Comparison of ENCODE assay signal across 8 cellular contexts in the genomic region with DNA sequence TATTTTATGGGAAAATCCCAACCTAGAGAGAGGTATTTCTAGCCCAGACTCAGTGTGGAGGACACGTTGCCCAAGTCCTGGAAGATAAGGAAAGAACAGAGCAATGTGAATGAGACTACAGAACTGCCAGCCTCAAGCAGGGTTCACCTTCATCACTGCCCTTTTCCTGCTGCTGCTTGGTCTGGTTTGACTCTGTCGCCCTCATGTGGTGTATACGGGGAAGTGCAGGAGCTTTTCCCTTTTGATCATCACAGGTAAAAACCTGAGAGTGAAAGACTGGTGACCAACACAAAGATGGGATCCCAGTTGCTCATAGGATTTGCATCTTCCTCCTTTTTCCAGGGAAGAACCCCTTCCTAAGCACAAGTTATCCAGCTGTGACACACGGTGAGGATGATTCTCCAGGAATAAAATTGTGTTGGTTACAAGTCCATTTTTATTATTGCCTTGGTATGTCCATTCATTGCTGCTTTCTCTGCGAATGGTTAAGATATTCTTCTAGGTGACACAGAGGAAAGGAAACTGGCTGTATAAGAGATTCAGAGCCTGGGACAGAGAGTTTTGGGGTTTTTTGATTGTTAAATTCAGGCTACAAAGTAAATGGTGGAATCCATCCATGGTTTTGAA.
DNase-seq lines count a peak whose midpoint lies in the region; ATAC-seq and TF ChIP-seq lines count a peak whose summit lies in the region.

No MANE protein-coding gene starts in this region.

- no peak overlapping the region for H3K27ac ChIP-seq in WERI-Rb-1

- no peak for ATAC-seq in GM21737 (IDR thresholded peaks at IDR 0.05; ENCODE audit: unreplicated experiment)

- H3K36me3 ChIP-seq in WERI-Rb-1 = no peaks in the 10 kb centered on the region

- in situ Hi-C loops in ACHN (cut with HindIII; ENCODE audit: low pct_ligation_motif_present, low pct_unique_long_range_greater_than_20kb, low sequenced_read_pairs) = no loop called here
- in situ Hi-C loops in GM13977 (cut with MboI; ENCODE audit: low pct_unique_long_range_greater_than_20kb, low sequenced_read_pairs, unreplicated experiment) = loop anchor here (10.0 kb wide), 2 partner anchors 221 to 249 kb away; no protein-coding TSS in a partner anchor

- H3K27me3 ChIP-seq in WERI-Rb-1 (ENCODE audit: insufficient read depth, low read depth, severe bottlenecking) = no peaks in the 10 kb centered on the region

- H3K4me3 ChIP-seq in WERI-Rb-1 (ENCODE audit: low read depth, low read length) = no peak overlapping the region

- peak; percentile 50 for DNase-seq in ACHN
- peak; percentile 66 for DNase-seq in GM13977 (ENCODE audit: low spot score)
- peak; percentile 79 for DNase-seq in NCI-H2171 treated with DMSO at 0.1 percent for 48 hours (lab: John Stamatoyannopoulos, UW)
- peak; percentile 40 for DNase-seq in WERI-Rb-1
- peak; percentile 64 for DNase-seq in central memory CD4-positive, alpha-beta T cell
- peak; percentile 51 for DNase-seq in kidney glomerular epithelial cell (lab: John Stamatoyannopoulos, UW)
- peak; percentile 60 for DNase-seq in stimulated activated CD4-positive, alpha-beta T cell treated with anti-CD3 and anti-CD28 coated beads, Interleukin-4, amount 100 ng/mL, for 24 hours

- TF ChIP-seq CTCF in GM13977 (IDR thresholded peaks at IDR 0.05; ENCODE audit: extremely low read depth, insufficient read depth, missing control alignments) (peak; percentile 92), WERI-Rb-1 (IDR thresholded peaks at IDR 0.05; ENCODE audit: low read depth, low read length) (peak; percentile 95)

- peaks cover under 1% of the 10 kb centered on the region for H3K9me3 ChIP-seq in WERI-Rb-1 (ENCODE audit: severe bottlenecking)
